12 cellular contexts compared by ENCODE assay signal in genomic region chr6:106381871-106382270, GRCh38. TPM values are rescaled to one million over a fixed set of nuclear protein-coding genes. Genes with fewer than 3 reads are reported as not detected.
DNase-seq lines count a peak whose midpoint lies in the region; ATAC-seq, FAIRE-seq and TF ChIP-seq lines count a peak whose summit lies in the region.
"Had no signal": no experiment of that assay in that cellular context is flagged by ENCODE, and none has a peak within 500 bp of the region (broad histone marks: within the 10 kb centered on the region; RNA-seq: fewer than 3 reads in every experiment).

No MANE protein-coding gene starts in this region.

- no peak overlapping the region for H3K4me2 ChIP-seq in HepG2 (ENCODE audit: low read depth, low read length)

- no peak overlapping the region for H2AFZ ChIP-seq in HepG2 (ENCODE audit: low read length)

- H4K20me1 ChIP-seq in HepG2 (ENCODE audit: insufficient read depth, low read length), result no peaks in the 10 kb centered on the region

- intact Hi-C loops in left colon (cut with DNase I, micrococcal nuclease), result no loop called here
- intact Hi-C loops in HepG2 (cut with micrococcal nuclease; ENCODE audit: unreplicated experiment), result no loop called here

- TF ChIP-seq POLR2A in HepG2 (IDR thresholded peaks at IDR 0.05; ENCODE audit: insufficient read depth in 1 of 2, low read depth in 2 of 2, low read length in 2 of 2), result no peak
- TF ChIP-seq POLR2A in H54 (IDR thresholded peaks at IDR 0.05; ENCODE audit: low read depth, low read length), result no peak

- CTCF ChIA-PET in HepG2 (lab: Yijun Ruan, JAX; ENCODE audit: low intra/inter-chr PET ratio, low total read pairs), result no interaction called here

- TF ChIP-seq EP300 in HepG2 (IDR thresholded peaks at IDR 0.05; ENCODE audit: low read depth in 2 of 2, low read length in 2 of 2) (no peak), HepG2 (CRISPR knock-in tag; IDR thresholded peaks at IDR 0.05; ENCODE audit: borderline replicate concordance) (no peak)

- no peak overlapping the region for H3K9ac ChIP-seq in HepG2 (ENCODE audit: insufficient read depth, low read depth, low read length)

- H3K36me3 ChIP-seq in WERI-Rb-1 (no peaks in the 10 kb centered on the region), HepG2 (replicated peaks in 1 of 2; ENCODE audit: control insufficient read depth in 1 of 2, insufficient read depth in 2 of 2, low read length in 2 of 2) (no peaks in the 10 kb centered on the region)

- POLR2A ChIA-PET in HepG2 (lab: Yijun Ruan, JAX), result no interaction called here

- H3K4me3 ChIP-seq in WERI-Rb-1 (ENCODE audit: low read depth, low read length), result no peak overlapping the region
- H3K4me3 ChIP-seq in HepG2 (replicated peaks in 1 of 3; ENCODE audit: insufficient read depth in 1 of 3, low read depth in 2 of 3, low read length in 3 of 3), result no peak overlapping the region

- no peaks in the 10 kb centered on the region for H3K4me1 ChIP-seq in HepG2 (ENCODE audit: insufficient read depth, low read length)

- H3K27me3 ChIP-seq in WERI-Rb-1 (ENCODE audit: insufficient read depth, low read depth, severe bottlenecking) (no peaks in the 10 kb centered on the region), HepG2 (ENCODE audit: control insufficient read depth in 1 of 2, insufficient read depth in 2 of 2, low read length in 2 of 2) (peaks cover 0 to 9% of the 10 kb centered on the region in 2 experiments; a peak in 2 of 5 replicates)

- 17% methylated on average over 1 of the region's 1 CpG for WGBS in HepG2 (ENCODE audit: low lambda C conversion rate)

- ATAC-seq in left colon (peak; percentile 97), HG02870 (IDR thresholded peaks at IDR 0.05; ENCODE audit: unreplicated experiment) (no peak), HepG2 (no peak), GM19328 (IDR thresholded peaks at IDR 0.05; ENCODE audit: unreplicated experiment) (no peak)

- no peak for TF ChIP-seq CTCF in WERI-Rb-1 (IDR thresholded peaks at IDR 0.05; ENCODE audit: low read depth, low read length)
- TF ChIP-seq CTCF in HepG2 (CRISPR knock-in tag; IDR thresholded peaks at IDR 0.05), result no peak

- TF ChIP-seq RAD21 in HepG2 (CRISPR knock-in tag; IDR thresholded peaks at IDR 0.05), result no peak

- in situ Hi-C loops in HepG2 (cut with HindIII; ENCODE audit: extremely low pct_ligation_motif_present, low pct_unique_long_range_greater_than_20kb), result no loop called here

- BruUV-seq in HepG2 (replicated peaks; lab: Mats Ljungman, UMichigan), result no TSS peak

- FAIRE-seq in HepG2 (lab: Jason Lieb, UNC) (no peak), H54 (lab: Jason Lieb, UNC) (no peak)

- DNase-seq in DMS153 treated with DMSO at 0.1 percent for 48 hours (lab: John Stamatoyannopoulos, UW; ENCODE audit: unreplicated experiment) (peak; percentile 24), HT1080 (ENCODE audit: low read depth) (peak; percentile 71), WERI-Rb-1 (peak; percentile 11), left colon (peak in 1 of 2 donors; percentile 24), HepG2 (ENCODE audit: low spot score) (no peak), H54 (ENCODE audit: insufficient read length, low spot score) (no peak)
- DNase-seq: amygdala; CD4-positive, alpha-beta T cell; NCI-H2227 treated with DMSO at 0.1 percent for 48 hours; RPMI8226 had no signal

- no peaks in the 10 kb centered on the region for H3K79me2 ChIP-seq in HepG2 (ENCODE audit: insufficient read depth, low read length)

- H3K9me3 ChIP-seq in WERI-Rb-1 (ENCODE audit: severe bottlenecking) (no peaks in the 10 kb centered on the region), HepG2 (ENCODE audit: low read length) (no peaks in the 10 kb centered on the region)

- H3K27ac ChIP-seq in WERI-Rb-1 (no peak overlapping the region), HepG2 (ENCODE audit: extremely low read length, insufficient read depth, low read length) (no peak overlapping the region)

TF ChIP-seq in HepG2, 621 proteins besides CTCF, POLR2A, EP300 and RAD21 (continues in another document):
- TF ChIP-seq ZBTB4 (CRISPR knock-in tag; IDR thresholded peaks at IDR 0.05; ENCODE audit: borderline replicate concordance) (no peak), ATM (IDR thresholded peaks at IDR 0.05; ENCODE audit: borderline replicate concordance) (no peak), ZNF335 (CRISPR knock-in tag; IDR thresholded peaks at IDR 0.05) (no peak)

RNA-seq across cellular contexts. Expression of gene CRYBG1, which starts 21.4 kb away (rescaled TPM):
- total RNA-seq in HT1080 (2014; rRNA removed; shearing (Covaris generic)), result 20.4 and 25.4 TPM in 2 replicates
- 9.7 and 10.9 TPM in 2 replicates for polyA plus RNA-seq in HT1080 (2015; cell fraction: cytosol; rRNA removed)
- 29.8 and 32.1 TPM in 2 replicates for polyA plus RNA-seq in HT1080 (2015; cell fraction: nucleus; rRNA removed)
- total RNA-seq in left colon, result 10 to 100 TPM; 73.7 to 77.5 TPM
- total RNA-seq in HepG2 (2016; rRNA removed; fragmentation: Illumina TruSeq; extraction: Trizol), result 21.9 and 37.3 TPM in 2 replicates
- total RNA-seq in HepG2 (2016; cell fraction: cytosol; rRNA removed; fragmentation: Illumina TruSeq; extraction: Trizol; ENCODE audit: low read depth), result 1.4 and 1.6 TPM in 2 replicates
- total RNA-seq in HepG2 (2016; cell fraction: insoluble cytoplasmic fraction; rRNA removed; fragmentation: Illumina TruSeq; extraction: Trizol), result 20.9 and 34.8 TPM in 2 replicates
- total RNA-seq in HepG2 (2016; cell fraction: membrane; rRNA removed; fragmentation: Illumina TruSeq; extraction: Trizol), result 6.4 and 8.0 TPM in 2 replicates
- total RNA-seq in HepG2 (2016; cell fraction: nucleus; rRNA removed; fragmentation: Illumina TruSeq; extraction: Trizol), result 17.0 and 18.4 TPM in 2 replicates
- 5.9 and 10.1 TPM in 2 replicates for polyA plus RNA-seq in HepG2 (2011; rRNA removed)
- 4.4 and 4.8 TPM in 2 replicates for polyA plus RNA-seq in HepG2 (2011; cell fraction: cytosol; rRNA removed)
- polyA plus RNA-seq in HepG2 (2011; cell fraction: nucleus; rRNA removed), result 5.8 and 8.2 TPM in 2 replicates
- 5.1 and 12.5 TPM in 2 replicates for polyA plus RNA-seq in HepG2 (2012)
- polyA plus RNA-seq in HepG2 (2016; cell fraction: cytosol; fragmentation: Illumina TruSeq; extraction: Trizol; ENCODE audit: low read depth), result 0.43 and 0.54 TPM in 2 replicates
- polyA plus RNA-seq in HepG2 (2016; cell fraction: insoluble cytoplasmic fraction; fragmentation: Illumina TruSeq; extraction: Trizol; ENCODE audit: low read depth), result 18.5 and 18.7 TPM in 2 replicates
- 1.6 and 1.7 TPM in 2 replicates for polyA plus RNA-seq in HepG2 (2016; cell fraction: membrane; fragmentation: Illumina TruSeq; extraction: Trizol; ENCODE audit: low read depth)
- polyA plus RNA-seq in HepG2 (2016; cell fraction: nucleus; fragmentation: Illumina TruSeq; extraction: Trizol; ENCODE audit: insufficient read depth, low read depth), result 11.7 and 12.4 TPM in 2 replicates
- 6.2 and 12.3 TPM in 2 replicates for polyA minus RNA-seq in HepG2 (2011; rRNA and poly(A)+ RNA removed; ENCODE audit: low replicate concordance)
- polyA minus RNA-seq in HepG2 (2011; cell fraction: cytosol; rRNA and poly(A)+ RNA removed), result 11.8 and 15.1 TPM in 2 replicates
- 21.4 and 31.0 TPM in 2 replicates for polyA minus RNA-seq in HepG2 (2011; cell fraction: nucleus; rRNA and poly(A)+ RNA removed)

RNA-seq across cellular contexts. Expression of gene ATG5, which starts 56.3 kb away (rescaled TPM):
- total RNA-seq in HT1080 (2014; rRNA removed; shearing (Covaris generic)), result 39.7 and 44.9 TPM in 2 replicates
- polyA plus RNA-seq in HT1080 (2015; cell fraction: cytosol; rRNA removed), result 34.5 and 36.8 TPM in 2 replicates
- 20.8 and 27.9 TPM in 2 replicates for polyA plus RNA-seq in HT1080 (2015; cell fraction: nucleus; rRNA removed)
- total RNA-seq in left colon (10 to 100 TPM; 43.7 to 46.7 TPM), HepG2 (2016; rRNA removed; fragmentation: Illumina TruSeq; extraction: Trizol) (48.0 and 56.8 TPM in 2 replicates)
- total RNA-seq in HepG2 (2016; cell fraction: cytosol; rRNA removed; fragmentation: Illumina TruSeq; extraction: Trizol; ENCODE audit: low read depth), result 13.1 and 21.9 TPM in 2 replicates
- 45.0 and 61.9 TPM in 2 replicates for total RNA-seq in HepG2 (2016; cell fraction: insoluble cytoplasmic fraction; rRNA removed; fragmentation: Illumina TruSeq; extraction: Trizol)
- 42.6 and 44.2 TPM in 2 replicates for total RNA-seq in HepG2 (2016; cell fraction: membrane; rRNA removed; fragmentation: Illumina TruSeq; extraction: Trizol)
- total RNA-seq in HepG2 (2016; cell fraction: nucleus; rRNA removed; fragmentation: Illumina TruSeq; extraction: Trizol), result 29.4 and 34.0 TPM in 2 replicates
- polyA plus RNA-seq in HepG2 (2011; rRNA removed), result 15.0 and 21.3 TPM in 2 replicates
- polyA plus RNA-seq in HepG2 (2011; cell fraction: cytosol; rRNA removed), result 7.3 and 11.1 TPM in 2 replicates
- polyA plus RNA-seq in HepG2 (2011; cell fraction: nucleus; rRNA removed), result 4.8 and 5.6 TPM in 2 replicates
- polyA plus RNA-seq in HepG2 (2012), result 20.3 and 21.3 TPM in 2 replicates
- 17.0 and 23.6 TPM in 2 replicates for polyA plus RNA-seq in HepG2 (2016; cell fraction: cytosol; fragmentation: Illumina TruSeq; extraction: Trizol; ENCODE audit: low read depth)
- 45.3 and 56.4 TPM in 2 replicates for polyA plus RNA-seq in HepG2 (2016; cell fraction: insoluble cytoplasmic fraction; fragmentation: Illumina TruSeq; extraction: Trizol; ENCODE audit: low read depth)
- 26.5 and 29.5 TPM in 2 replicates for polyA plus RNA-seq in HepG2 (2016; cell fraction: membrane; fragmentation: Illumina TruSeq; extraction: Trizol; ENCODE audit: low read depth)
- 22.5 and 23.3 TPM in 2 replicates for polyA plus RNA-seq in HepG2 (2016; cell fraction: nucleus; fragmentation: Illumina TruSeq; extraction: Trizol; ENCODE audit: insufficient read depth, low read depth)
- 5.8 and 12.9 TPM in 2 replicates for polyA minus RNA-seq in HepG2 (2011; rRNA and poly(A)+ RNA removed; ENCODE audit: low replicate concordance)
- 11.5 and 15.6 TPM in 2 replicates for polyA minus RNA-seq in HepG2 (2011; cell fraction: cytosol; rRNA and poly(A)+ RNA removed)
- 51.4 and 60.9 TPM in 2 replicates for polyA minus RNA-seq in HepG2 (2011; cell fraction: nucleus; rRNA and poly(A)+ RNA removed)

Comparison
In these comparisons a context has a peak if more than half of its experiments do, and no peak if none do; other contexts are left out.
1. DNase-seq: peak in DMS153 treated with DMSO at 0.1 percent for 48 hours (single experiment), HT1080 (single experiment) and WERI-Rb-1 (single experiment); none in HepG2 (single experiment) and H54 (single experiment).